ENCODE assay signal across 1 cellular context in genomic region chr2:10311736-10312135, GRCh38.
TF ChIP-seq lines count a peak whose summit lies in the region.

No MANE protein-coding gene starts in this region.

TF ChIP-seq in HepG2, 621 proteins besides CTCF, POLR2A, EP300 and RAD21 (continued from another document and continues in another):
- TF ChIP-seq DZIP1 (CRISPR knock-in tag; IDR thresholded peaks at IDR 0.05) (no peak), CREB1 (IDR thresholded peaks at IDR 0.05) (peak; percentile 99), CREB1 (CRISPR knock-in tag; IDR thresholded peaks at IDR 0.05) (no peak), CHD4 (IDR thresholded peaks at IDR 0.05; ENCODE audit: borderline replicate concordance, low read length) (no peak), ATF1 (CRISPR knock-in tag; IDR thresholded peaks at IDR 0.05) (no peak), IKZF4 (CRISPR knock-in tag; IDR thresholded peaks at IDR 0.05; ENCODE audit: borderline replicate concordance, low read depth, not compliant biosample characterization) (no peak), YEATS4 (CRISPR knock-in tag; IDR thresholded peaks at IDR 0.05; ENCODE audit: borderline replicate concordance) (no peak), SMARCE1 (IDR thresholded peaks at IDR 0.05; ENCODE audit: borderline replicate concordance) (no peak), NR2F2 (IDR thresholded peaks at IDR 0.05; ENCODE audit: borderline replicate concordance, low read depth) (no peak), ZNF703 (CRISPR knock-in tag; IDR thresholded peaks at IDR 0.05; ENCODE audit: borderline replicate concordance) (no peak), GATAD1 (CRISPR knock-in tag; IDR thresholded peaks at IDR 0.05) (no peak), DDIT3 (CRISPR knock-in tag; IDR thresholded peaks at IDR 0.05) (no peak), ZNF296 (CRISPR knock-in tag; conservative IDR thresholded peaks at IDR 0.05) (no peak), AGO2 (optimal IDR thresholded peaks at IDR 0.05; ENCODE audit: low read depth, low read length) (no peak), NFRKB (IDR thresholded peaks at IDR 0.05) (peak; percentile 62; the same call in 1 of the 2 replicates), ZNF143 (CRISPR knock-in tag; IDR thresholded peaks at IDR 0.05) (no peak), SNAI1 (CRISPR knock-in tag; IDR thresholded peaks at IDR 0.05; ENCODE audit: borderline replicate concordance) (no peak), NBN (conservative IDR thresholded peaks at IDR 0.05) (peak; percentile 99; the same call in 1 of the 2 replicates), ZBTB7A (CRISPR knock-in tag; IDR thresholded peaks at IDR 0.05) (no peak), DPF2 (CRISPR knock-in tag; IDR thresholded peaks at IDR 0.05; ENCODE audit: borderline replicate concordance, low read depth) (no peak), ZNF234 (CRISPR knock-in tag; conservative IDR thresholded peaks at IDR 0.05) (no peak), TSC22D2 (CRISPR knock-in tag; IDR thresholded peaks at IDR 0.05; ENCODE audit: borderline replicate concordance) (no peak), ATF7 (IDR thresholded peaks at IDR 0.05) (peak; percentile 96), ATF7 (CRISPR knock-in tag; IDR thresholded peaks at IDR 0.05) (no peak), ZNF282 (IDR thresholded peaks at IDR 0.05; ENCODE audit: partially characterized antibody) (peak; percentile 91), LCORL (IDR thresholded peaks at IDR 0.05) (peak; percentile 67; the same call in 1 of the 2 replicates), LCORL (CRISPR knock-in tag; IDR thresholded peaks at IDR 0.05) (no peak), ZNF891 (CRISPR knock-in tag; IDR thresholded peaks at IDR 0.05) (no peak), HES4 (CRISPR knock-in tag; IDR thresholded peaks at IDR 0.05; ENCODE audit: borderline replicate concordance) (no peak), ZSCAN31 (CRISPR knock-in tag; IDR thresholded peaks at IDR 0.05; ENCODE audit: low read depth) (no peak), SOX6 (IDR thresholded peaks at IDR 0.05) (peak; percentile 95; the same call in 1 of the 2 replicates), SOX6 (CRISPR knock-in tag; IDR thresholded peaks at IDR 0.05) (no peak), FOXK2 (IDR thresholded peaks at IDR 0.05) (peak; percentile 35; the same call in 1 of the 2 replicates), ZNF484 (CRISPR knock-in tag; IDR thresholded peaks at IDR 0.05; ENCODE audit: borderline replicate concordance, low read depth) (no peak), MYPOP (CRISPR knock-in tag; IDR thresholded peaks at IDR 0.05) (no peak), HDAC2 (CRISPR knock-in tag; IDR thresholded peaks at IDR 0.05) (no peak), ARNT (IDR thresholded peaks at IDR 0.05) (peak; percentile 89; the same call in 1 of the 2 replicates), TAF1 (CRISPR knock-in tag; IDR thresholded peaks at IDR 0.05) (no peak), ELF4 (CRISPR knock-in tag; IDR thresholded peaks at IDR 0.05; ENCODE audit: borderline replicate concordance) (no peak), MZF1 (CRISPR knock-in tag; IDR thresholded peaks at IDR 0.05; ENCODE audit: borderline replicate concordance) (no peak), DMTF1 (CRISPR knock-in tag; IDR thresholded peaks at IDR 0.05) (no peak), ZNF326 (CRISPR knock-in tag; IDR thresholded peaks at IDR 0.05; ENCODE audit: borderline replicate concordance) (no peak), SMAD9 (CRISPR knock-in tag; IDR thresholded peaks at IDR 0.05) (no peak), HMG20B (CRISPR knock-in tag; conservative IDR thresholded peaks at IDR 0.05) (no peak), PHF21A (CRISPR knock-in tag; IDR thresholded peaks at IDR 0.05) (no peak), ZNF569 (CRISPR knock-in tag; IDR thresholded peaks at IDR 0.05; ENCODE audit: borderline replicate concordance) (no peak), MAFK (conservative IDR thresholded peaks at IDR 0.05 in 1 of 2, IDR thresholded peaks at IDR 0.05 in 1 of 2; ENCODE audit: low read length in 2 of 2) (peak; percentile 77 to 80), NFKBIZ (CRISPR knock-in tag; IDR thresholded peaks at IDR 0.05) (no peak), FOXP1 (IDR thresholded peaks at IDR 0.05) (peak; percentile 55; the same call in 1 of the 2 replicates), FOXP1 (CRISPR knock-in tag; IDR thresholded peaks at IDR 0.05) (no peak)
- TF ChIP-seq, protein P1, sequence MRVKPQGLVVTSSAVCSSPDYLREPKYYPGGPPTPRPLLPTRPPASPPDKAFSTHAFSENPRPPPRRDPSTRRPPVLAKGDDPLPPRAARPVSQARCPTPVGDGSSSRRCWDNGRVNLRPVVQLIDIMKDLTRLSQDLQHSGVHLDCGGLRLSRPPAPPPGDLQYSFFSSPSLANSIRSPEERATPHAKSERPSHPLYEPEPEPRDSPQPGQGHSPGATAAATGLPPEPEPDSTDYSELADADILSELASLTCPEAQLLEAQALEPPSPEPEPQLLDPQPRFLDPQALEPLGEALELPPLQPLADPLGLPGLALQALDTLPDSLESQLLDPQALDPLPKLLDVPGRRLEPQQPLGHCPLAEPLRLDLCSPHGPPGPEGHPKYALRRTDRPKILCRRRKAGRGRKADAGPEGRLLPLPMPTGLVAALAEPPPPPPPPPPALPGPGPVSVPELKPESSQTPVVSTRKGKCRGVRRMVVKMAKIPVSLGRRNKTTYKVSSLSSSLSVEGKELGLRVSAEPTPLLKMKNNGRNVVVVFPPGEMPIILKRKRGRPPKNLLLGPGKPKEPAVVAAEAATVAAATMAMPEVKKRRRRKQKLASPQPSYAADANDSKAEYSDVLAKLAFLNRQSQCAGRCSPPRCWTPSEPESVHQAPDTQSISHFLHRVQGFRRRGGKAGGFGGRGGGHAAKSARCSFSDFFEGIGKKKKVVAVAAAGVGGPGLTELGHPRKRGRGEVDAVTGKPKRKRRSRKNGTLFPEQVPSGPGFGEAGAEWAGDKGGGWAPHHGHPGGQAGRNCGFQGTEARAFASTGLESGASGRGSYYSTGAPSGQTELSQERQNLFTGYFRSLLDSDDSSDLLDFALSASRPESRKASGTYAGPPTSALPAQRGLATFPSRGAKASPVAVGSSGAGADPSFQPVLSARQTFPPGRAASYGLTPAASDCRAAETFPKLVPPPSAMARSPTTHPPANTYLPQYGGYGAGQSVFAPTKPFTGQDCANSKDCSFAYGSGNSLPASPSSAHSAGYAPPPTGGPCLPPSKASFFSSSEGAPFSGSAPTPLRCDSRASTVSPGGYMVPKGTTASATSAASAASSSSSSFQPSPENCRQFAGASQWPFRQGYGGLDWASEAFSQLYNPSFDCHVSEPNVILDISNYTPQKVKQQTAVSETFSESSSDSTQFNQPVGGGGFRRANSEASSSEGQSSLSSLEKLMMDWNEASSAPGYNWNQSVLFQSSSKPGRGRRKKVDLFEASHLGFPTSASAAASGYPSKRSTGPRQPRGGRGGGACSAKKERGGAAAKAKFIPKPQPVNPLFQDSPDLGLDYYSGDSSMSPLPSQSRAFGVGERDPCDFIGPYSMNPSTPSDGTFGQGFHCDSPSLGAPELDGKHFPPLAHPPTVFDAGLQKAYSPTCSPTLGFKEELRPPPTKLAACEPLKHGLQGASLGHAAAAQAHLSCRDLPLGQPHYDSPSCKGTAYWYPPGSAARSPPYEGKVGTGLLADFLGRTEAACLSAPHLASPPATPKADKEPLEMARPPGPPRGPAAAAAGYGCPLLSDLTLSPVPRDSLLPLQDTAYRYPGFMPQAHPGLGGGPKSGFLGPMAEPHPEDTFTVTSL (CRISPR knock-in tag; IDR thresholded peaks at IDR 0.05; ENCODE audit: borderline replicate concordance) = no peak
- TF ChIP-seq, protein P2, sequence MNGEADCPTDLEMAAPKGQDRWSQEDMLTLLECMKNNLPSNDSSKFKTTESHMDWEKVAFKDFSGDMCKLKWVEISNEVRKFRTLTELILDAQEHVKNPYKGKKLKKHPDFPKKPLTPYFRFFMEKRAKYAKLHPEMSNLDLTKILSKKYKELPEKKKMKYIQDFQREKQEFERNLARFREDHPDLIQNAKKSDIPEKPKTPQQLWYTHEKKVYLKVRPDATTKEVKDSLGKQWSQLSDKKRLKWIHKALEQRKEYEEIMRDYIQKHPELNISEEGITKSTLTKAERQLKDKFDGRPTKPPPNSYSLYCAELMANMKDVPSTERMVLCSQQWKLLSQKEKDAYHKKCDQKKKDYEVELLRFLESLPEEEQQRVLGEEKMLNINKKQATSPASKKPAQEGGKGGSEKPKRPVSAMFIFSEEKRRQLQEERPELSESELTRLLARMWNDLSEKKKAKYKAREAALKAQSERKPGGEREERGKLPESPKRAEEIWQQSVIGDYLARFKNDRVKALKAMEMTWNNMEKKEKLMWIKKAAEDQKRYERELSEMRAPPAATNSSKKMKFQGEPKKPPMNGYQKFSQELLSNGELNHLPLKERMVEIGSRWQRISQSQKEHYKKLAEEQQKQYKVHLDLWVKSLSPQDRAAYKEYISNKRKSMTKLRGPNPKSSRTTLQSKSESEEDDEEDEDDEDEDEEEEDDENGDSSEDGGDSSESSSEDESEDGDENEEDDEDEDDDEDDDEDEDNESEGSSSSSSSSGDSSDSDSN (CRISPR knock-in tag; IDR thresholded peaks at IDR 0.05) = no peak
- TF ChIP-seq, protein P3, sequence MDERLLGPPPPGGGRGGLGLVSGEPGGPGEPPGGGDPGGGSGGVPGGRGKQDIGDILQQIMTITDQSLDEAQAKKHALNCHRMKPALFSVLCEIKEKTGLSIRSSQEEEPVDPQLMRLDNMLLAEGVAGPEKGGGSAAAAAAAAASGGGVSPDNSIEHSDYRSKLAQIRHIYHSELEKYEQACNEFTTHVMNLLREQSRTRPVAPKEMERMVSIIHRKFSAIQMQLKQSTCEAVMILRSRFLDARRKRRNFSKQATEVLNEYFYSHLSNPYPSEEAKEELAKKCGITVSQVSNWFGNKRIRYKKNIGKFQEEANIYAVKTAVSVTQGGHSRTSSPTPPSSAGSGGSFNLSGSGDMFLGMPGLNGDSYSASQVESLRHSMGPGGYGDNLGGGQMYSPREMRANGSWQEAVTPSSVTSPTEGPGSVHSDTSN (CRISPR knock-in tag; IDR thresholded peaks at IDR 0.05) = no peak
